19 cellular contexts compared by ENCODE assay signal in genomic region chr16:16147316-16147999, GRCh38.
"Had no signal": no experiment of that assay in that cellular context is flagged by ENCODE, and none has a peak within 500 bp of the region (broad histone marks: within the 10 kb centered on the region; RNA-seq: fewer than 3 reads in every experiment).

No MANE protein-coding gene starts in this region.

- H3K27me3 Mint-ChIP-seq: activated naive CD8-positive, alpha-beta T cell treated with anti-CD3 and anti-CD28 coated beads, Interleukin-2, amount 10 ng/mL, durations not matched to agents 7 days and 5 days; naive thymus-derived CD4-positive, alpha-beta T cell had no signal

- DNase-seq: activated CD4-positive, alpha-beta T cell treated with anti-CD3 and anti-CD28 coated beads, Interleukin-2, amount 50 U/mL, for 1 hour; activated naive CD8-positive, alpha-beta T cell treated with anti-CD3 and anti-CD28 coated beads, Interleukin-2, amount 10 ng/mL, durations not matched to agents 7 days and 5 days; activated T-cell treated with anti-CD3 and anti-CD28 coated beads for 4 hours; caudate nucleus; dorsolateral prefrontal cortex; heart right ventricle; mesenchymal stem cell; naive thymus-derived CD4-positive, alpha-beta T cell; retina; stimulated activated CD4-positive, alpha-beta T cell treated with anti-CD3 and anti-CD28 coated beads, Interleukin-1b, Interleukin-23, amount 100 ng/mL, for 48 hours; stimulated activated naive CD4-positive, alpha-beta T cell treated with Interleukin-2 at 50 U/mL for 16 hours; substantia nigra had no signal

- H3K27ac ChIP-seq: dorsolateral prefrontal cortex, heart right ventricle, parathyroid adenoma, tibial nerve had no signal

- ATAC-seq: activated CD4-positive, CD25-positive, alpha-beta regulatory T cell treated with anti-CD3 and anti-CD28 coated beads, Interleukin-2, amount 50 U/mL, for 24 hours; heart right ventricle; mucosa of descending colon; naive thymus-derived CD4-positive, alpha-beta T cell had no signal

- H2AFZ ChIP-seq: parathyroid adenoma had no signal

- H3K79me2 ChIP-seq: parathyroid adenoma had no signal

- H3K4me3 Mint-ChIP-seq: activated naive CD8-positive, alpha-beta T cell treated with anti-CD3 and anti-CD28 coated beads, Interleukin-2, amount 10 ng/mL, durations not matched to agents 7 days and 5 days; activated T-helper 1 cell treated with anti-CD3 and anti-CD28 coated beads, Interleukin-12 subunit alpha, Interleukin-12 subunit beta, Interleukin-2, Interleukin-4 antibody, amounts not matched to agents 30 ng/mL and 10 ng/mL and 1 ng/mL, durations not matched to agents 14 hours and 24 hours and 36 hours; brain; naive thymus-derived CD4-positive, alpha-beta T cell; T-helper 1 cell treated with Interleukin-12 subunit alpha and Interleukin-12 subunit beta and Interleukin-4 antibody, amounts not matched to agents 30 μg/mL and 1 μg/mL, for 36 hours had no signal

- H3K9me3 Mint-ChIP-seq: activated naive CD8-positive, alpha-beta T cell treated with anti-CD3 and anti-CD28 coated beads, Interleukin-2, amount 10 ng/mL, durations not matched to agents 7 days and 5 days; activated T-helper 1 cell treated with anti-CD3 and anti-CD28 coated beads, Interleukin-12 subunit alpha, Interleukin-12 subunit beta, Interleukin-2, Interleukin-4 antibody, amounts not matched to agents 30 ng/mL and 10 ng/mL and 1 ng/mL, durations not matched to agents 14 hours and 24 hours and 36 hours; brain; naive thymus-derived CD4-positive, alpha-beta T cell; T-helper 1 cell treated with Interleukin-12 subunit alpha and Interleukin-12 subunit beta and Interleukin-4 antibody, amounts not matched to agents 30 μg/mL and 1 μg/mL, for 36 hours had no signal

- H3K9ac ChIP-seq: parathyroid adenoma had no signal

- H3K9me3 ChIP-seq: heart right ventricle, mucosa of descending colon, tibial nerve had no signal

- H3K4me1 ChIP-seq: parathyroid adenoma had no signal

- H3K27ac Mint-ChIP-seq: activated naive CD8-positive, alpha-beta T cell treated with anti-CD3 and anti-CD28 coated beads, Interleukin-2, amount 10 ng/mL, durations not matched to agents 7 days and 5 days; activated T-helper 1 cell treated with anti-CD3 and anti-CD28 coated beads, Interleukin-12 subunit alpha, Interleukin-12 subunit beta, Interleukin-2, Interleukin-4 antibody, amounts not matched to agents 30 ng/mL and 10 ng/mL and 1 ng/mL, durations not matched to agents 14 hours and 24 hours and 36 hours had no signal

- H3K4me3 ChIP-seq: dorsolateral prefrontal cortex, heart right ventricle, mucosa of descending colon, tibial nerve had no signal

- H3K27me3 ChIP-seq: heart right ventricle, tibial nerve had no signal
